14 cellular contexts compared by ENCODE assay signal in the genomic region with DNA sequence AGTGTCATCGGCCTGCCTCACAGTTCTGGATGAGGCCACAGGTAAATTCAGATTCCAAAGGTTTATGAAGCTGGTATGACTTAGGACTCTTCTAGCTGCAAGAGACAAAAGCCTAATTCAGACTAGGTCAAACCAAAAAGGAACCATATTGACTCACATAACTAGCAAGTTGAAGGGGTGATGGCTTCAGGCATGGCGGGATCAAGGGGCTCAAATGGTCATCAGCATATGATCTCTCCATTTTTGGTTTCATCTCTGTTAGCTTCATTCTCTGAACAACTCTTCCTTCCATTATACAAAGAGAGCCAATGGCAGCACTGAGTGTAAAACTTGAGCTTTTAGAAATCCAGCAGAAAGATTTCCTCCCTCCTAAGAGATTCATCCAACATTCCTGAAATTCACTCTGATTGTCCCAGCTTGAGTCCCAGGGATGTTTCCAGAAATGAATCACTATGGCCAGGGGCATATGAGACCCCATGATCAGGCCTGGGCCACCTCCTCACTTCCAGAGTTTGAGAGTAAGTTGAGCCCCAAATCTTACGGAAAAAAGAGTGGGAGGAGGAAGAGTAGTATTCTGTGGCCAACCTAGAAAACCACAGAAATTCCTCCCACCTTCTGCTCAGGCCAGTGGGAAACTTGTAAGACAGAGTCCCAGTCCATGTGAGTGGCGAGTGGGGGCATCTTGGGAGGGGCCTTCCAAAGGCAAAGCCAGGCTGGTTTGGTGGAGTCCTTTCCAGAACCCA. TPM values are rescaled to one million over a fixed set of nuclear protein-coding genes. Genes with fewer than 3 reads are reported as not detected.
DNase-seq lines count a peak whose midpoint lies in the region; ATAC-seq and TF ChIP-seq lines count a peak whose summit lies in the region.
"Had no signal": no experiment of that assay in that cellular context is flagged by ENCODE, and none has a peak within 500 bp of the region (broad histone marks: within the 10 kb centered on the region; RNA-seq: fewer than 3 reads in every experiment).

No MANE protein-coding gene starts in this region.

- no peak for ATAC-seq in naive thymus-derived CD4-positive, alpha-beta T cell
- ATAC-seq: sciatic nerve had no signal

- intact Hi-C loops in Caco-2 (cut with micrococcal nuclease; ENCODE audit: unreplicated experiment), result no loop called here
- intact Hi-C loops in naive thymus-derived CD4-positive, alpha-beta T cell (cut with micrococcal nuclease), result loop anchor here (5.0 to 10.0 kb wide), 2 partner anchors 200 to 258 kb away; no protein-coding TSS in a partner anchor

- H3K27ac ChIP-seq in HL-60 (replicated peaks), result peak overlapping the region; percentile 25; the same call in 1 of the 2 replicates
- H3K27ac ChIP-seq in naive thymus-derived CD4-positive, alpha-beta T cell (ENCODE audit: low read depth, low read length), result no peak overlapping the region

- H3K9me3 ChIP-seq in Caco-2 (no peaks in the 10 kb centered on the region), adipocyte (ENCODE audit: control insufficient read depth, low read length) (peaks cover 2% of the 10 kb centered on the region)
- no peaks in the 10 kb centered on the region for H3K9me3 ChIP-seq in naive thymus-derived CD4-positive, alpha-beta T cell (ENCODE audit: control insufficient read depth in 2 of 3, low read length in 3 of 3)

- H3K4me3 ChIP-seq in Caco-2 (ENCODE audit: low read depth, low read length) (no peak overlapping the region), HL-60 (replicated peaks; ENCODE audit: insufficient read depth, low read length) (no peak overlapping the region), adipocyte (ENCODE audit: low read length) (no peak overlapping the region)
- H3K4me3 ChIP-seq in naive thymus-derived CD4-positive, alpha-beta T cell (ENCODE audit: low read length), result no peak overlapping the region

- H3K9ac ChIP-seq in adipocyte (ENCODE audit: low read length), result no peak overlapping the region

- CTCF ChIA-PET in Caco-2 (lab: Charles Lee), result no interaction called here
- CTCF ChIA-PET in naive thymus-derived CD4-positive, alpha-beta T cell (lab: Charles Lee), result interaction anchor here (0.7 kb wide), 1 partner anchor 552 kb away, joined by 4 read pairs; no protein-coding TSS in a partner anchor

- H3K27ac Mint-ChIP-seq in Caco-2 (ENCODE audit: unreplicated experiment), result peak overlapping the region; percentile 41
- peak overlapping the region in 6 of 9 donors; percentile 58 to 82 (median 66) for H3K27ac Mint-ChIP-seq in naive thymus-derived CD4-positive, alpha-beta T cell

- BruUV-seq in Caco-2 (replicated peaks; lab: Mats Ljungman, UMichigan), result no TSS peak

- POLR2A ChIA-PET in Caco-2 (lab: Charles Lee), result no interaction called here
- POLR2A ChIA-PET in naive thymus-derived CD4-positive, alpha-beta T cell (lab: Charles Lee), result interaction anchor here (0.5 to 0.9 kb wide), 2 partner anchors 8 to 505 kb away, joined by 3 read pairs; no protein-coding TSS in a partner anchor

- no peak overlapping the region for H3K4me3 Mint-ChIP-seq in Caco-2 (ENCODE audit: unreplicated experiment)
- H3K4me3 Mint-ChIP-seq in naive thymus-derived CD4-positive, alpha-beta T cell, result peak overlapping the region in 1 of 10 donors; percentile 2

- peaks cover 17% of the 10 kb centered on the region for H3K4me1 ChIP-seq in Caco-2
- H3K4me1 ChIP-seq in adipocyte (ENCODE audit: control insufficient read depth, insufficient read depth, low read length), result peaks cover 11% of the 10 kb centered on the region
- H3K4me1 ChIP-seq in naive thymus-derived CD4-positive, alpha-beta T cell (ENCODE audit: control insufficient read depth in 2 of 2, insufficient read depth in 2 of 2, low read length in 2 of 2), result peaks cover 29% of the 10 kb centered on the region in 2 donors

- DNase-seq in Caco-2, result no peak
- DNase-seq in HL-60 (ENCODE audit: low read depth in 1 of 2, low spot score in 1 of 2), result no peak
- DNase-seq in adipocyte (ENCODE audit: low read depth), result peak; percentile 23
- no peak for DNase-seq in naive thymus-derived CD4-positive, alpha-beta T cell
- no peak for DNase-seq in HT-29 (ENCODE audit: low spot score)
- no peak for DNase-seq in hippocampal formation (lab: John Stamatoyannopoulos, UW)
- no peak for DNase-seq in NCI-H748 treated with DMSO at 0.1 percent for 48 hours (lab: John Stamatoyannopoulos, UW)
- DNase-seq: activated T-cell treated with anti-CD3 and anti-CD28 coated beads for 4 hours, amniotic stem cell, NCI-H1436, NCI-H69, Right ventricle myocardium superior, substantia nigra had no signal

- H3K4me1 Mint-ChIP-seq in Caco-2 (ENCODE audit: low read depth, unreplicated experiment), result peaks cover 20% of the 10 kb centered on the region
- peaks cover 26 to 54% (median 48%) of the 10 kb centered on the region in 7 donors for H3K4me1 Mint-ChIP-seq in naive thymus-derived CD4-positive, alpha-beta T cell

- no peaks in the 10 kb centered on the region for H3K9me3 Mint-ChIP-seq in Caco-2 (ENCODE audit: unreplicated experiment)
- peaks cover 0 to 2% (median 0%) of the 10 kb centered on the region in 11 donors for H3K9me3 Mint-ChIP-seq in naive thymus-derived CD4-positive, alpha-beta T cell

- H3K36me3 ChIP-seq in Caco-2 (ENCODE audit: control insufficient read depth, insufficient read depth, low read length) (no peaks in the 10 kb centered on the region), adipocyte (ENCODE audit: control insufficient read depth, insufficient read depth, low read length, severe bottlenecking) (no peaks in the 10 kb centered on the region)
- H3K36me3 ChIP-seq in naive thymus-derived CD4-positive, alpha-beta T cell (ENCODE audit: control insufficient read depth in 2 of 3, insufficient read depth in 3 of 3, low read length in 3 of 3), result no peaks in the 10 kb centered on the region

- peaks cover 8% of the 10 kb centered on the region for H3K36me3 Mint-ChIP-seq in Caco-2 (ENCODE audit: insufficient read depth, unreplicated experiment)
- peaks cover 0 to 6% (median 0%) of the 10 kb centered on the region in 5 donors for H3K36me3 Mint-ChIP-seq in naive thymus-derived CD4-positive, alpha-beta T cell

- H3K27me3 ChIP-seq in Caco-2 (replicated peaks; ENCODE audit: control insufficient read depth, insufficient read depth, low read length) (no peaks in the 10 kb centered on the region), HL-60 (ENCODE audit: insufficient read depth, poor library complexity, severe bottlenecking) (no peaks in the 10 kb centered on the region), adipocyte (replicated peaks; ENCODE audit: control insufficient read depth, insufficient read depth, low read length) (no peaks in the 10 kb centered on the region)
- H3K27me3 ChIP-seq in naive thymus-derived CD4-positive, alpha-beta T cell (ENCODE audit: control insufficient read depth in 2 of 2, insufficient read depth in 2 of 2, low read length in 2 of 2), result no peaks in the 10 kb centered on the region

- TF ChIP-seq CTCF in Caco-2 (IDR thresholded peaks at IDR 0.05; ENCODE audit: insufficient read depth in 1 of 2, low read depth in 1 of 2, low read length in 1 of 2, severe bottlenecking in 1 of 2, unreplicated experiment in 1 of 2) (no peak), HL-60 (IDR thresholded peaks at IDR 0.05; ENCODE audit: insufficient read depth, low read length) (no peak)

- H3K27me3 Mint-ChIP-seq in Caco-2 (ENCODE audit: insufficient read depth, unreplicated experiment), result no peaks in the 10 kb centered on the region
- H3K27me3 Mint-ChIP-seq in naive thymus-derived CD4-positive, alpha-beta T cell, result peaks cover 0 to 6% (median 0%) of the 10 kb centered on the region in 5 donors

RNA-seq across cellular contexts. Expression of a gene that starts 2.0 kb away (rescaled TPM):
- total RNA-seq in Caco-2 (2022), result 1.8 TPM in 1 of 2 replicates, not detected in the other
- total RNA-seq in naive thymus-derived CD4-positive, alpha-beta T cell, result 1 to 10 TPM in 3 of 5 experiments, under 1 TPM in 2; 0.48 to 6.6 (median 1.5) TPM
- 1 to 10 TPM; 4.4 to 5.9 TPM for polyA plus RNA-seq in naive thymus-derived CD4-positive, alpha-beta T cell
- 0.73 TPM in 1 of 2 replicates, not detected in the other for total RNA-seq in HT-29 (2014; rRNA removed; shearing (Covaris generic))
